In the genomic region with DNA sequence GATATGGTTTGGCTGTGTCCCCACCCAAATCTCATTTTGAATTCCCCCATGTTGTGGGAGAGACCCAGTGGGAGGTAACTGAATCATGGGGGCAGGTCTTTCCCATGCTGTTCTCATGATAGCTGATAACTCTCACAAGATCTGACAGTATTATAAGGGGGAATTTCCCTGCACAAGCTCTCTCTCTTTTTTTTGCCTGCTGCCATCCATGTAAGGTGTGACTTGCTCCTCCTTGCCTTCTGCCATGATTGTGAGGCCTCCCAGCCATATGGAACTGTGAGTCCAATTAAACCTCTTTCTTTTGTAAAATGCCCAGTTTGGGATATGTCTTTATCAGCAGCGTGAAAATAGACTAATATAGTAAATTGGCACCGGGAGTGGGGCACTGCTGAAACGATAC, we compare ENCODE assay signal across 2 cellular contexts.
DNase-seq lines count a peak whose midpoint lies in the region; ATAC-seq, FAIRE-seq and TF ChIP-seq lines count a peak whose summit lies in the region.
"Not testable (repeated sequence)": the region's sequence is repeated elsewhere in the genome, so short reads cannot be mapped to it uniquely, and the experiment has no call there.

No MANE protein-coding gene starts in this region.

- H3K27me3 ChIP-seq in K562 (ENCODE audit: control insufficient read depth in 2 of 2, insufficient read depth in 2 of 2, low read length in 2 of 2) = not testable (repeated sequence)

- not testable (repeated sequence) for DNase-seq in K562 (ENCODE audit: extremely low read depth in 1 of 4, low spot score in 3 of 4); endothelial cell (ENCODE audit: low spot score)

- in situ Hi-C loops in K562 (cut with MboI) = not testable (repeated sequence)

- TF ChIP-seq EP300 in K562 (IDR thresholded peaks at IDR 0.05; ENCODE audit: low read length) = not testable (repeated sequence)

- not testable (repeated sequence) for H3K9ac ChIP-seq in K562 (ENCODE audit: insufficient read depth in 1 of 2, low read depth in 2 of 2, low read length in 2 of 2)

- TF ChIP-seq RAD21 in K562 (CRISPR knock-in tag; conservative IDR thresholded peaks at IDR 0.05 in 1 of 2, IDR thresholded peaks at IDR 0.05 in 1 of 2) = not testable (repeated sequence)

- H3K4me2 ChIP-seq in K562 (ENCODE audit: insufficient read depth, low read length) = not testable (repeated sequence)

- H3K27ac Mint-ChIP-seq in endothelial cell (ENCODE audit: unreplicated experiment) = not testable (repeated sequence)

- not testable (repeated sequence) for H3K27me3 Mint-ChIP-seq in endothelial cell (ENCODE audit: unreplicated experiment)

- H3K9me3 ChIP-seq in K562 (replicated peaks; ENCODE audit: control insufficient read depth, insufficient read depth, low read depth, low read length) = not testable (repeated sequence)

- not testable (repeated sequence) for H2AFZ ChIP-seq in K562 (ENCODE audit: low read depth, low read length)

- not testable (repeated sequence) for H3K4me3 ChIP-seq in K562

- ATAC-seq in K562 = not testable (repeated sequence)

- H3K4me1 Mint-ChIP-seq in endothelial cell (ENCODE audit: unreplicated experiment) = peaks cover 33% of the 10 kb centered on the region

- WGBS in K562 (ENCODE audit: insufficient coverage, low coverage, missing lambda C conversion rate) = 0% methylated on average over 3 of the region's 3 CpGs

- not testable (repeated sequence) for BruUV-seq in K562 (replicated peaks; lab: Mats Ljungman, UMichigan)

- TF ChIP-seq POLR2A in K562 (conservative IDR thresholded peaks at IDR 0.05) = not testable (repeated sequence)

- not testable (repeated sequence) for FAIRE-seq in K562 (lab: Jason Lieb, UNC)

- POLR2A ChIA-PET in K562 (lab: Yijun Ruan, JAX) = not testable (repeated sequence)

- H3K9me3 Mint-ChIP-seq in endothelial cell (ENCODE audit: unreplicated experiment) = not testable (repeated sequence)

- not testable (repeated sequence) for H3K9me1 ChIP-seq in K562 (ENCODE audit: control insufficient read depth, insufficient read depth, low read length)

- intact Hi-C loops in K562 (cut with micrococcal nuclease) = not testable (repeated sequence)

- not testable (repeated sequence) for H3K36me3 ChIP-seq in K562 (ENCODE audit: control insufficient read depth, insufficient read depth, low read length)

- TF ChIP-seq CTCF in K562 (IDR thresholded peaks at IDR 0.05 in 2 of 3, conservative IDR thresholded peaks at IDR 0.05 in 1 of 3; ENCODE audit: insufficient read depth in 2 of 3, low read depth in 1 of 3, low read length in 3 of 3); endothelial cell (IDR thresholded peaks at IDR 0.05; ENCODE audit: unreplicated experiment): not testable (repeated sequence)

- H3K4me3 Mint-ChIP-seq in endothelial cell (ENCODE audit: unreplicated experiment) = peak overlapping the region; percentile 72

- not testable (repeated sequence) for H4K20me1 ChIP-seq in K562 (replicated peaks; ENCODE audit: control insufficient read depth, insufficient read depth, low read length)

- H3K79me2 ChIP-seq in K562 (ENCODE audit: control insufficient read depth, insufficient read depth, low read length) = not testable (repeated sequence)

- H3K27ac ChIP-seq in K562 (ENCODE audit: extremely low read depth, low read depth, low read length) = not testable (repeated sequence)

- H3K4me1 ChIP-seq in K562 (replicated peaks in 1 of 2; ENCODE audit: control insufficient read depth in 2 of 2, insufficient read depth in 2 of 2, low read length in 2 of 2) = peaks cover 0 to 13% of the 10 kb centered on the region in 2 experiments; a peak in 4 of 5 replicates

- CTCF ChIA-PET in K562 (lab: Yijun Ruan, JAX; ENCODE audit: low intra/inter-chr PET ratio) = not testable (repeated sequence)

- H3K36me3 Mint-ChIP-seq in endothelial cell (ENCODE audit: low read depth, unreplicated experiment) = peaks cover 50% of the 10 kb centered on the region

TF ChIP-seq in K562, 482 proteins besides CTCF, POLR2A, EP300 and RAD21:
- TF ChIP-seq ZNF431 (CRISPR knock-in tag; IDR thresholded peaks at IDR 0.05) = peak; percentile 92
